17 cellular contexts compared by ENCODE assay signal in genomic region chr2:137912358-137912757, GRCh38. TPM values are rescaled to one million over a fixed set of nuclear protein-coding genes. Genes with fewer than 3 reads are reported as not detected.
"Had no signal": no experiment of that assay in that cellular context is flagged by ENCODE, and none has a peak within 500 bp of the region (broad histone marks: within the 10 kb centered on the region; RNA-seq: fewer than 3 reads in every experiment).

No MANE protein-coding gene starts in this region.

- H3K27ac ChIP-seq: foreskin keratinocyte, heart left ventricle, left ventricle myocardium inferior, suprapubic skin, upper lobe of right lung had no signal

- H3K36me3 ChIP-seq: heart left ventricle, left ventricle myocardium inferior, suprapubic skin, upper lobe of right lung had no signal

- H3K9me3 ChIP-seq: heart left ventricle, left ventricle myocardium inferior, suprapubic skin, upper lobe of right lung had no signal

- H3K4me3 ChIP-seq: heart left ventricle, left ventricle myocardium inferior, suprapubic skin, upper lobe of right lung had no signal

- H3K27me3 ChIP-seq: foreskin keratinocyte, heart left ventricle, suprapubic skin, upper lobe of right lung had no signal

- H3K4me1 ChIP-seq: foreskin keratinocyte, heart left ventricle, left ventricle myocardium inferior, suprapubic skin, upper lobe of right lung had no signal

- DNase-seq: activated CD4-positive, alpha-beta T cell treated with anti-CD3 and anti-CD28 coated beads, Interleukin-2, amount 50 U/mL, for 4 hours; activated effector memory CD4-positive, alpha-beta T cell treated with Interleukin-2 at 50 U/mL for 16 hours; activated T-cell treated with anti-CD3 and anti-CD28 coated beads, Interleukin-2, amount 50 U/mL, for 1 hour; amygdala; dermis blood vessel endothelial cell; foreskin keratinocyte; heart left ventricle; islet precursor cell; left ventricle myocardium inferior; mesenchymal stem cell; stimulated activated CD4-positive, alpha-beta T cell treated with anti-CD3 and anti-CD28 coated beads, Interleukin-4, amount 100 ng/mL, for 1 hour; stimulated activated CD8-positive, alpha-beta memory T cell treated with anti-CD3 and anti-CD28 coated beads, Interleukin-4, amount 100 ng/mL, for 48 hours; stimulated activated naive CD8-positive, alpha-beta T cell treated with anti-CD3 and anti-CD28 coated beads, Interleukin-15, Interleukin-2, amounts not matched to agents 100 U/mL and 50 U/mL, for 24 hours; upper lobe of right lung had no signal

- ATAC-seq: activated naive CD4-positive, alpha-beta T cell treated with anti-CD3 and anti-CD28 coated beads, Interleukin-2, amount 50 U/mL, for 72 hours; esophagus mucosa; foreskin keratinocyte; heart left ventricle; stimulated activated naive CD8-positive, alpha-beta T cell treated with anti-CD3 and anti-CD28 coated beads, Interleukin-15, Interleukin-2, amounts not matched to agents 100 U/mL and 50 U/mL, for 24 hours; upper lobe of right lung had no signal

RNA-seq across cellular contexts. Expression of gene HNMT, which starts 51.9 kb away (rescaled TPM):
- total RNA-seq: activated naive CD4-positive, alpha-beta T cell treated with anti-CD3 and anti-CD28 coated beads, Interleukin-2, amount 50 U/mL, for 72 hours had no signal
